Comparison of ENCODE assay signal across 8 cellular contexts in the genomic region with DNA sequence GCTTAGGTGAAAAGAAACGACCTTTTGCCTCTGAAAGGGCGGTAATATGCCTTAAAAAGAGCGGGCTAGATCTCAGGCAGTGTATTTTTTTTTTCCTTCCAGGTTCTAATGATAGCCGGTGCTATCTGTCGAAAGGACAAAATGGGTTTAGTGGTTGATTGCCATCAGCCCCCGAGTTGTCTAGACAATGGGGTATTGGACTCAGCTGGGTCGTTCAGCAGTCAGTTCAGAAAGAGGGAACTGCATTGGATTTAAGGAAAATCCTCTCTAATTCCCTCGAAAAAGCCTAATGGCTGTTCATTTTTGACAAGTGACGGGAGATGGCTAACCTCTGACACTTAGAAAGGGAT. TPM values are rescaled to one million over a fixed set of nuclear protein-coding genes. Genes with fewer than 3 reads are reported as not detected.
DNase-seq lines count a peak whose midpoint lies in the region; ATAC-seq, FAIRE-seq and TF ChIP-seq lines count a peak whose summit lies in the region.
"Had no signal": no experiment of that assay in that cellular context is flagged by ENCODE, and none has a peak within 500 bp of the region (broad histone marks: within the 10 kb centered on the region; RNA-seq: fewer than 3 reads in every experiment).

No MANE protein-coding gene starts in this region.

- H3K27me3 Mint-ChIP-seq in activated CD4-positive, alpha-beta memory T cell treated with anti-CD3 and anti-CD28 coated beads, Interleukin-2, amount 10 ng/mL, durations not matched to agents 7 days and 5 days: no peaks in the 10 kb centered on the region
- H3K27me3 Mint-ChIP-seq in stimulated activated memory B cell treated with anti-CD40 and anti-IgM and Interleukin-4, amounts not matched to agents 10 μg/mL and 1 μg/mL and 100 μg/mL, for 72 hours: no peaks in the 10 kb centered on the region

- no peak for ATAC-seq in stimulated activated memory B cell treated with anti-CD40 and anti-IgM and Interleukin-4, amounts not matched to agents 10 μg/mL and 1 μg/mL and 100 μg/mL, for 72 hours
- ATAC-seq in GM18861 (IDR thresholded peaks at IDR 0.05; ENCODE audit: unreplicated experiment): no peak

- peaks cover 26% of the 10 kb centered on the region for H3K36me3 Mint-ChIP-seq in activated CD4-positive, alpha-beta memory T cell treated with anti-CD3 and anti-CD28 coated beads, Interleukin-2, amount 10 ng/mL, durations not matched to agents 7 days and 5 days (ENCODE audit: low read depth)
- H3K36me3 Mint-ChIP-seq in stimulated activated memory B cell treated with anti-CD40 and anti-IgM and Interleukin-4, amounts not matched to agents 10 μg/mL and 1 μg/mL and 100 μg/mL, for 72 hours: peaks cover 11% of the 10 kb centered on the region

- no peak for TF ChIP-seq CTCF in HFF-Myc (IDR thresholded peaks at IDR 0.05; ENCODE audit: low read depth, low read length, missing control alignments)
- no peak for TF ChIP-seq CTCF in D721Med (IDR thresholded peaks at IDR 0.05; ENCODE audit: insufficient read depth, missing control alignments)

- CTCF ChIA-PET in activated CD4-positive, alpha-beta memory T cell treated with anti-CD3 and anti-CD28 coated beads, Interleukin-2, amount 10 ng/mL, durations not matched to agents 7 days and 5 days (lab: Charles Lee): interaction anchor here (0.7 to 4.1 kb wide), 5 partner anchors 9 to 231 kb away, joined by 3 to 17 read pairs (median 4); no protein-coding TSS in a partner anchor

- DNase-seq in HFF-Myc (ENCODE audit: extremely low read depth, low read depth) (no peak), D721Med (ENCODE audit: insufficient read length, low spot score) (no peak), head of caudate nucleus (no peak)
- DNase-seq in activated CD4-positive, alpha-beta memory T cell treated with anti-CD3 and anti-CD28 coated beads, Interleukin-2, amount 10 ng/mL, durations not matched to agents 7 days and 5 days: no peak

- peaks cover 31% of the 10 kb centered on the region for H3K4me1 Mint-ChIP-seq in activated CD4-positive, alpha-beta memory T cell treated with anti-CD3 and anti-CD28 coated beads, Interleukin-2, amount 10 ng/mL, durations not matched to agents 7 days and 5 days
- peaks cover 36% of the 10 kb centered on the region for H3K4me1 Mint-ChIP-seq in stimulated activated memory B cell treated with anti-CD40 and anti-IgM and Interleukin-4, amounts not matched to agents 10 μg/mL and 1 μg/mL and 100 μg/mL, for 72 hours

- peak overlapping the region; percentile 98 for H3K4me3 Mint-ChIP-seq in activated CD4-positive, alpha-beta memory T cell treated with anti-CD3 and anti-CD28 coated beads, Interleukin-2, amount 10 ng/mL, durations not matched to agents 7 days and 5 days
- peak overlapping the region; percentile 86 for H3K4me3 Mint-ChIP-seq in stimulated activated memory B cell treated with anti-CD40 and anti-IgM and Interleukin-4, amounts not matched to agents 10 μg/mL and 1 μg/mL and 100 μg/mL, for 72 hours

- intact Hi-C loops in head of caudate nucleus (cut with DNase I): loop anchor here (2.0 to 10.0 kb wide), 4 partner anchors 19 to 241 kb away; a partner anchor contains a TSS

- no peak for FAIRE-seq in D721Med (lab: Jason Lieb, UNC)

- H3K4me3 ChIP-seq in HFF-Myc (replicated peaks; ENCODE audit: low read depth, low read length) (peak overlapping the region; percentile 99), iPS-11a (ENCODE audit: low read depth, low read length) (peak overlapping the region; percentile 97)

- peak overlapping the region; percentile 90 for H3K27ac Mint-ChIP-seq in activated CD4-positive, alpha-beta memory T cell treated with anti-CD3 and anti-CD28 coated beads, Interleukin-2, amount 10 ng/mL, durations not matched to agents 7 days and 5 days
- H3K27ac Mint-ChIP-seq in stimulated activated memory B cell treated with anti-CD40 and anti-IgM and Interleukin-4, amounts not matched to agents 10 μg/mL and 1 μg/mL and 100 μg/mL, for 72 hours: peak overlapping the region; percentile 89

- H3K9me3 Mint-ChIP-seq in activated CD4-positive, alpha-beta memory T cell treated with anti-CD3 and anti-CD28 coated beads, Interleukin-2, amount 10 ng/mL, durations not matched to agents 7 days and 5 days: no peaks in the 10 kb centered on the region
- no peaks in the 10 kb centered on the region for H3K9me3 Mint-ChIP-seq in stimulated activated memory B cell treated with anti-CD40 and anti-IgM and Interleukin-4, amounts not matched to agents 10 μg/mL and 1 μg/mL and 100 μg/mL, for 72 hours

- POLR2A ChIA-PET in activated CD4-positive, alpha-beta memory T cell treated with anti-CD3 and anti-CD28 coated beads, Interleukin-2, amount 10 ng/mL, durations not matched to agents 7 days and 5 days (lab: Charles Lee): interaction anchor here (0.9 to 4.9 kb wide), 10 partner anchors 8 to 251 kb away, joined by 3 to 27 read pairs (median 5); a partner anchor contains a TSS

RNA-seq across cellular contexts. Expression of a gene that starts 0.7 kb away (rescaled TPM):
- total RNA-seq in activated CD4-positive, alpha-beta memory T cell treated with anti-CD3 and anti-CD28 coated beads, Interleukin-2, amount 10 ng/mL, durations not matched to agents 7 days and 5 days: 10 to 100 TPM; 45.9 to 47.8 TPM

RNA-seq across cellular contexts. Expression of a gene that starts 19.3 kb away (rescaled TPM):
- 10 to 100 TPM; 33.2 to 40.7 TPM for total RNA-seq in activated CD4-positive, alpha-beta memory T cell treated with anti-CD3 and anti-CD28 coated beads, Interleukin-2, amount 10 ng/mL, durations not matched to agents 7 days and 5 days

RNA-seq across cellular contexts. Expression of a gene that starts 38.8 kb away (rescaled TPM):
- total RNA-seq in activated CD4-positive, alpha-beta memory T cell treated with anti-CD3 and anti-CD28 coated beads, Interleukin-2, amount 10 ng/mL, durations not matched to agents 7 days and 5 days: 100 to 1,000 TPM; 206 to 218 TPM

RNA-seq across cellular contexts. Expression of a gene that starts 39.0 kb away (rescaled TPM):
- not detected for total RNA-seq in activated CD4-positive, alpha-beta memory T cell treated with anti-CD3 and anti-CD28 coated beads, Interleukin-2, amount 10 ng/mL, durations not matched to agents 7 days and 5 days
- total RNA-seq: glomerular endothelial cell had no signal

RNA-seq across cellular contexts. Expression of a gene that starts 50.1 kb away (rescaled TPM):
- total RNA-seq in activated CD4-positive, alpha-beta memory T cell treated with anti-CD3 and anti-CD28 coated beads, Interleukin-2, amount 10 ng/mL, durations not matched to agents 7 days and 5 days: 10 to 100 TPM; 53.7 to 60.1 TPM
